In the genomic region with DNA sequence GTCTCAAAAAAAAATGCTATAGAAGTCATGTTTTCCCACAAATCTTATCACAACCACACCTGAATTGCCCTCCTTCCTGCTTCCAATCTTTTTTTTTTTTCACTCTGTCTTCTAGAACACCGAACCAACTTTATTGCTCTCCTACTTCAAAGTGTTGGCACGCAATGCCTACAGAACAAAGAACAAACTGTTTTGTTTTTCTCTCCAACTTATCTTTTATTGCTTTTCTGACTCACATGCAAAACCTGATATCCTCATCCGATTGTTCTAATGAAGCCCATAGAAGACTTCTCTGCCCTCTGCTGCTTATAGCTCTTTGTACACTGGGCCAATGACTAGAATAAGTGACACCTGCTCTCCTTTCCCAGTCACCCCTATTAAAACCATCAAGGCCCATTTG, we compare ENCODE assay signal across 14 cellular contexts.
"Had no signal": no experiment of that assay in that cellular context is flagged by ENCODE, and none has a peak within 500 bp of the region (broad histone marks: within the 10 kb centered on the region; RNA-seq: fewer than 3 reads in every experiment).

No MANE protein-coding gene starts in this region.

- H3K27ac ChIP-seq: adrenal gland, coronary artery, neural progenitor cell, sigmoid colon, thoracic aorta had no signal

- H3K4me3 ChIP-seq: adrenal gland, coronary artery, neural progenitor cell, sigmoid colon, thoracic aorta had no signal

- H3K4me3 Mint-ChIP-seq: activated naive CD4-positive, alpha-beta T cell treated with anti-CD3 and anti-CD28 coated beads, Interleukin-2, amount 10 ng/mL, durations not matched to agents 7 days and 5 days; activated T-cell treated with anti-CD3 and anti-CD28 coated beads, Interleukin-2, amount 50 U/mL, for 24 hours; central memory CD8-positive, alpha-beta T cell; mesothelial cell of epicardium; neural progenitor cell; stimulated activated effector memory CD8-positive, alpha-beta T cell treated with anti-CD3 and anti-CD28 coated beads, Interleukin-12 subunit alpha, Interleukin-12 subunit beta, amount 100 ng/mL, for 72 hours had no signal

- H3K36me3 ChIP-seq: adrenal gland, neural progenitor cell, sigmoid colon, thoracic aorta had no signal

- ATAC-seq: stimulated activated effector memory CD8-positive, alpha-beta T cell treated with anti-CD3 and anti-CD28 coated beads, Interleukin-12 subunit alpha, Interleukin-12 subunit beta, amount 100 ng/mL, for 72 hours had no signal

- H2AFZ ChIP-seq: neural progenitor cell had no signal

- H3K36me3 Mint-ChIP-seq: activated naive CD4-positive, alpha-beta T cell treated with anti-CD3 and anti-CD28 coated beads, Interleukin-2, amount 10 ng/mL, durations not matched to agents 7 days and 5 days; mesothelial cell of epicardium; neural progenitor cell; stimulated activated effector memory CD8-positive, alpha-beta T cell treated with anti-CD3 and anti-CD28 coated beads, Interleukin-12 subunit alpha, Interleukin-12 subunit beta, amount 100 ng/mL, for 72 hours had no signal

- H3K9me3 Mint-ChIP-seq: activated naive CD4-positive, alpha-beta T cell treated with anti-CD3 and anti-CD28 coated beads, Interleukin-2, amount 10 ng/mL, durations not matched to agents 7 days and 5 days; activated T-cell treated with anti-CD3 and anti-CD28 coated beads, Interleukin-2, amount 50 U/mL, for 24 hours; central memory CD8-positive, alpha-beta T cell; neural progenitor cell; stimulated activated effector memory CD8-positive, alpha-beta T cell treated with anti-CD3 and anti-CD28 coated beads, Interleukin-12 subunit alpha, Interleukin-12 subunit beta, amount 100 ng/mL, for 72 hours had no signal

- H3K27me3 Mint-ChIP-seq: activated naive CD4-positive, alpha-beta T cell treated with anti-CD3 and anti-CD28 coated beads, Interleukin-2, amount 10 ng/mL, durations not matched to agents 7 days and 5 days; activated T-cell treated with anti-CD3 and anti-CD28 coated beads, Interleukin-2, amount 50 U/mL, for 24 hours had no signal

- H3K4me1 ChIP-seq: adrenal gland, neural progenitor cell, sigmoid colon had no signal

- DNase-seq: activated CD4-positive, alpha-beta T cell treated with anti-CD3 and anti-CD28 coated beads for 1 hour; activated CD4-positive, alpha-beta T cell treated with anti-CD3 and anti-CD28 coated beads, Interleukin-2, amount 50 U/mL, for 48 hours; activated naive CD4-positive, alpha-beta T cell treated with anti-CD3 and anti-CD28 coated beads, Interleukin-2, amount 10 ng/mL, durations not matched to agents 7 days and 5 days; activated T-cell treated with anti-CD3 and anti-CD28 coated beads, Interleukin-2, amount 50 U/mL, for 24 hours; adrenal gland; effector CD4-positive, alpha-beta T cell; kidney glomerular epithelial cell; sigmoid colon had no signal

- H3K27me3 ChIP-seq: adrenal gland, neural progenitor cell, sigmoid colon had no signal

- H3K4me2 ChIP-seq: neural progenitor cell had no signal

- H3K27ac Mint-ChIP-seq: activated naive CD4-positive, alpha-beta T cell treated with anti-CD3 and anti-CD28 coated beads, Interleukin-2, amount 10 ng/mL, durations not matched to agents 7 days and 5 days; activated T-cell treated with anti-CD3 and anti-CD28 coated beads, Interleukin-2, amount 50 U/mL, for 24 hours; mesothelial cell of epicardium; neural progenitor cell; stimulated activated effector memory CD8-positive, alpha-beta T cell treated with anti-CD3 and anti-CD28 coated beads, Interleukin-12 subunit alpha, Interleukin-12 subunit beta, amount 100 ng/mL, for 72 hours had no signal

- H3K4me1 Mint-ChIP-seq: activated naive CD4-positive, alpha-beta T cell treated with anti-CD3 and anti-CD28 coated beads, Interleukin-2, amount 10 ng/mL, durations not matched to agents 7 days and 5 days; central memory CD8-positive, alpha-beta T cell; mesothelial cell of epicardium; stimulated activated effector memory CD8-positive, alpha-beta T cell treated with anti-CD3 and anti-CD28 coated beads, Interleukin-12 subunit alpha, Interleukin-12 subunit beta, amount 100 ng/mL, for 72 hours had no signal

- H3K9me3 ChIP-seq: adrenal gland, sigmoid colon, thoracic aorta had no signal
